In the genomic region with DNA sequence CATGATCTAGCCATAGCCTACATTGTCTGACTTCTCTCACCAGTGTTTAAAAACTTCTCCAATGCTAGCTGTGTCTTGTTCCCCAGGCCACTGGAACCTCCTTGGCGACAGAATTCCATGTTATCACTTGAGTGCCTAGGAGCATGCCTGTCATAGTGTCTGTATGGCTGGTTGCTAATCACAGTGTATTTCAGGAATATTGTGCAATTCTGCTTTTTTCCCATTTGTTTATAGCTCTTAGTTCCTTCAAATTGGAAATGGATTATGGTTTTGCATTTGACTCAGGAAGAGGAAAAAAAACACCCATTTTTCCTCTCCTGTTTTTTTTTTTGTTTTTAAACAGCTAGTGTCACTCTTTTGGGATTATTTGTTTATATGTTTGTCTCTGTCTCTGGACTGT, we compare ENCODE assay signal across 31 cellular contexts. TPM values are rescaled to one million over a fixed set of nuclear protein-coding genes. Genes with fewer than 3 reads are reported as not detected.
DNase-seq lines count a peak whose midpoint lies in the region; ATAC-seq, FAIRE-seq and TF ChIP-seq lines count a peak whose summit lies in the region.
"Had no signal": no experiment of that assay in that cellular context is flagged by ENCODE, and none has a peak within 500 bp of the region (broad histone marks: within the 10 kb centered on the region; RNA-seq: fewer than 3 reads in every experiment).

No MANE protein-coding gene starts in this region.

- in situ Hi-C loops in HepG2 (cut with HindIII; ENCODE audit: extremely low pct_ligation_motif_present, low pct_unique_long_range_greater_than_20kb): no loop called here

- peaks cover 3% of the 10 kb centered on the region for H3K36me3 Mint-ChIP-seq in chondrocyte (ENCODE audit: low read depth)
- no peaks in the 10 kb centered on the region for H3K36me3 Mint-ChIP-seq in naive thymus-derived CD8-positive, alpha-beta T cell
- H3K36me3 Mint-ChIP-seq: activated naive CD8-positive, alpha-beta T cell treated with anti-CD3 and anti-CD28 coated beads, Interleukin-2, amount 10 ng/mL, durations not matched to agents 7 days and 5 days; naive B cell had no signal

- no peak for DNase-seq in HepG2 (ENCODE audit: low spot score)
- DNase-seq in right lobe of liver: no peak
- no peak for DNase-seq in chondrocyte (ENCODE audit: low spot score)
- DNase-seq in fibroblast of villous mesenchyme (ENCODE audit: low read depth): peak; percentile 58
- DNase-seq in aorta: no peak
- no peak for DNase-seq in naive thymus-derived CD8-positive, alpha-beta T cell
- no peak for DNase-seq in kidney tubule cell (ENCODE audit: low spot score)
- no peak for DNase-seq in NCI-H69 (lab: John Stamatoyannopoulos, UW)
- DNase-seq: 8988T; activated CD4-positive, alpha-beta T cell treated with anti-CD3 and anti-CD28 coated beads for 1 hour; activated CD8-positive, alpha-beta T cell treated with anti-CD3 and anti-CD28 coated beads, Interleukin-2, amount 10 ng/mL, durations not matched to agents 7 days and 5 days; activated effector memory CD4-positive, alpha-beta T cell treated with Interleukin-2 at 50 U/mL for 16 hours; activated naive CD8-positive, alpha-beta T cell treated with anti-CD3 and anti-CD28 coated beads, Interleukin-2, amount 10 ng/mL, durations not matched to agents 7 days and 5 days; CD4-positive, alpha-beta T cell; DMS 273 treated with DMSO at 0.1 percent for 48 hours; effector CD8-positive, alpha-beta T cell; H7; left ventricle myocardium inferior; MG63; naive B cell; NCI-H1105 treated with DMSO at 0.1 percent for 48 hours; NCI-H2081 treated with DMSO at 0.1 percent for 48 hours; NCI-H345; NCI-H82; RPMI8226; thyroid gland had no signal

- ATAC-seq in HepG2 (no peak), right lobe of liver (no peak), aorta (ENCODE audit: low FRiP score) (peak; percentile 55)
- no peak for ATAC-seq in naive thymus-derived CD8-positive, alpha-beta T cell
- ATAC-seq: activated CD8-positive, alpha-beta T cell treated with anti-CD3 and anti-CD28 coated beads, Interleukin-2, amount 10 ng/mL, durations not matched to agents 7 days and 5 days; K562 had no signal

- WGBS in HepG2 (ENCODE audit: low lambda C conversion rate): 80% methylated on average over 1 of the region's 1 CpG
- WGBS in right lobe of liver (ENCODE audit: insufficient coverage, low coverage, low lambda C conversion rate, missing lambda C conversion rate): 25% methylated on average over 1 of the region's 1 CpG
- 76 to 89% methylated on average over 1 of the region's 1 CpG for WGBS in aorta, 2 donors

- TF ChIP-seq RAD21 in HepG2 (CRISPR knock-in tag; IDR thresholded peaks at IDR 0.05): no peak

- POLR2A ChIA-PET in HepG2 (lab: Yijun Ruan, JAX): no interaction called here
- POLR2A ChIA-PET in naive thymus-derived CD8-positive, alpha-beta T cell (lab: Charles Lee): no interaction called here

- H3K27ac Mint-ChIP-seq in chondrocyte (ENCODE audit: unreplicated experiment): peak overlapping the region; percentile 11
- no peak overlapping the region for H3K27ac Mint-ChIP-seq in naive thymus-derived CD8-positive, alpha-beta T cell
- H3K27ac Mint-ChIP-seq: activated CD8-positive, alpha-beta T cell treated with anti-CD3 and anti-CD28 coated beads, Interleukin-2, amount 10 ng/mL, durations not matched to agents 7 days and 5 days; activated naive CD8-positive, alpha-beta T cell treated with anti-CD3 and anti-CD28 coated beads, Interleukin-2, amount 10 ng/mL, durations not matched to agents 7 days and 5 days; CD4-positive, alpha-beta T cell; naive B cell; stimulated activated naive CD8-positive, alpha-beta T cell treated with anti-CD3 and anti-CD28 coated beads, Interleukin-15, Interleukin-2, amounts not matched to agents 100 ng/mL and 50 ng/mL, for 24 hours; T-helper 1 cell treated with Interleukin-12 subunit alpha and Interleukin-12 subunit beta and Interleukin-4 antibody, amounts not matched to agents 30 μg/mL and 1 μg/mL, for 36 hours had no signal

- peaks cover 90% of the 10 kb centered on the region for H3K4me1 Mint-ChIP-seq in chondrocyte (ENCODE audit: low read depth)
- H3K4me1 Mint-ChIP-seq in naive thymus-derived CD8-positive, alpha-beta T cell: no peaks in the 10 kb centered on the region
- H3K4me1 Mint-ChIP-seq: activated naive CD8-positive, alpha-beta T cell treated with anti-CD3 and anti-CD28 coated beads, Interleukin-2, amount 10 ng/mL, durations not matched to agents 7 days and 5 days had no signal

- intact Hi-C loops in HepG2 (cut with micrococcal nuclease; ENCODE audit: unreplicated experiment): no loop called here
- intact Hi-C loops in right lobe of liver (cut with DNase I): no loop called here
- intact Hi-C loops in aorta (cut with DNase I): no loop called here

- no TSS peak for BruUV-seq in HepG2 (replicated peaks; lab: Mats Ljungman, UMichigan)

- TF ChIP-seq CTCF in HepG2 (CRISPR knock-in tag; IDR thresholded peaks at IDR 0.05): no peak
- TF ChIP-seq CTCF in right lobe of liver (IDR thresholded peaks at IDR 0.05): no peak
- no peak for TF ChIP-seq CTCF in chondrocyte (IDR thresholded peaks at IDR 0.05)
- TF ChIP-seq CTCF in fibroblast of villous mesenchyme (IDR thresholded peaks at IDR 0.05; ENCODE audit: insufficient read depth, low read depth, low read length): no peak

- TF ChIP-seq POLR2A in HepG2 (IDR thresholded peaks at IDR 0.05; ENCODE audit: insufficient read depth in 1 of 2, low read depth in 2 of 2, low read length in 2 of 2) (no peak), right lobe of liver (IDR thresholded peaks at IDR 0.05) (no peak)

- no peak overlapping the region for H3K4me3 Mint-ChIP-seq in chondrocyte (ENCODE audit: unreplicated experiment)
- no peak overlapping the region for H3K4me3 Mint-ChIP-seq in naive thymus-derived CD8-positive, alpha-beta T cell
- H3K4me3 Mint-ChIP-seq: activated CD8-positive, alpha-beta T cell treated with anti-CD3 and anti-CD28 coated beads, Interleukin-2, amount 10 ng/mL, durations not matched to agents 7 days and 5 days; activated naive CD8-positive, alpha-beta T cell treated with anti-CD3 and anti-CD28 coated beads, Interleukin-2, amount 10 ng/mL, durations not matched to agents 7 days and 5 days; CD4-positive, alpha-beta T cell; naive B cell; stimulated activated naive CD8-positive, alpha-beta T cell treated with anti-CD3 and anti-CD28 coated beads, Interleukin-15, Interleukin-2, amounts not matched to agents 100 ng/mL and 50 ng/mL, for 24 hours; T-helper 1 cell treated with Interleukin-12 subunit alpha and Interleukin-12 subunit beta and Interleukin-4 antibody, amounts not matched to agents 30 μg/mL and 1 μg/mL, for 36 hours had no signal

- CTCF ChIA-PET in HepG2 (lab: Yijun Ruan, JAX; ENCODE audit: low intra/inter-chr PET ratio, low total read pairs): no interaction called here

- H4K20me1 ChIP-seq in HepG2 (ENCODE audit: insufficient read depth, low read length): no peaks in the 10 kb centered on the region

- H3K4me1 ChIP-seq in HepG2 (ENCODE audit: insufficient read depth, low read length) (peaks cover 13% of the 10 kb centered on the region), right lobe of liver (no peaks in the 10 kb centered on the region), aorta (ENCODE audit: control insufficient read depth in 1 of 2, insufficient read depth in 2 of 2, low read length in 2 of 2) (peaks cover 0 to 3% of the 10 kb centered on the region in 2 donors)
- H3K4me1 ChIP-seq: prostate gland had no signal

- H3K36me3 ChIP-seq in HepG2 (replicated peaks in 1 of 2; ENCODE audit: control insufficient read depth in 1 of 2, insufficient read depth in 2 of 2, low read length in 2 of 2) (no peaks in the 10 kb centered on the region), right lobe of liver (no peaks in the 10 kb centered on the region), aorta (ENCODE audit: control insufficient read depth in 1 of 2, insufficient read depth in 2 of 2, low read length in 1 of 2) (no peaks in the 10 kb centered on the region)
- H3K36me3 ChIP-seq: left ventricle myocardium inferior, MG63, prostate gland, thyroid gland had no signal

- H2AFZ ChIP-seq in HepG2 (ENCODE audit: low read length): no peak overlapping the region

- H3K9me3 ChIP-seq in HepG2 (ENCODE audit: low read length) (no peaks in the 10 kb centered on the region), right lobe of liver (no peaks in the 10 kb centered on the region), aorta (ENCODE audit: control insufficient read depth, low read length) (no peaks in the 10 kb centered on the region)
- H3K9me3 ChIP-seq: left ventricle myocardium inferior, MG63, prostate gland, thyroid gland had no signal

- no peak overlapping the region for H3K9ac ChIP-seq in HepG2 (ENCODE audit: insufficient read depth, low read depth, low read length)

- TF ChIP-seq EP300 in HepG2 (IDR thresholded peaks at IDR 0.05; ENCODE audit: low read depth in 2 of 2, low read length in 2 of 2) (no peak), HepG2 (CRISPR knock-in tag; IDR thresholded peaks at IDR 0.05; ENCODE audit: borderline replicate concordance) (no peak)

- H3K4me2 ChIP-seq in HepG2 (ENCODE audit: low read depth, low read length): no peak overlapping the region

- no peak overlapping the region for H3K4me3 ChIP-seq in HepG2 (replicated peaks in 1 of 3; ENCODE audit: insufficient read depth in 1 of 3, low read depth in 2 of 3, low read length in 3 of 3)
- H3K4me3 ChIP-seq in right lobe of liver: no peak overlapping the region
- no peak overlapping the region for H3K4me3 ChIP-seq in fibroblast of villous mesenchyme (ENCODE audit: low read depth, low read length)
- H3K4me3 ChIP-seq in aorta (ENCODE audit: low read length in 2 of 2): no peak overlapping the region
- H3K4me3 ChIP-seq: K562, left ventricle myocardium inferior, MG63, prostate gland, thyroid gland had no signal

- no peak for FAIRE-seq in HepG2 (lab: Jason Lieb, UNC)
- FAIRE-seq: K562 had no signal

- no peaks in the 10 kb centered on the region for H3K79me2 ChIP-seq in HepG2 (ENCODE audit: insufficient read depth, low read length)

- H3K27me3 Mint-ChIP-seq in chondrocyte (ENCODE audit: low read depth): no peaks in the 10 kb centered on the region
- peaks cover 0 to 7% (median 3%) of the 10 kb centered on the region in 5 donors for H3K27me3 Mint-ChIP-seq in naive thymus-derived CD8-positive, alpha-beta T cell
- H3K27me3 Mint-ChIP-seq: CD4-positive, alpha-beta T cell had no signal

- H3K27ac ChIP-seq in HepG2 (ENCODE audit: extremely low read length, insufficient read depth, low read length) (no peak overlapping the region), right lobe of liver (no peak overlapping the region), aorta (ENCODE audit: low read depth in 1 of 2, low read length in 2 of 2) (no peak overlapping the region)
- H3K27ac ChIP-seq: left ventricle myocardium inferior, prostate gland, thyroid gland had no signal

- no peaks in the 10 kb centered on the region for H3K9me3 Mint-ChIP-seq in chondrocyte (ENCODE audit: low read depth)
- no peaks in the 10 kb centered on the region for H3K9me3 Mint-ChIP-seq in naive thymus-derived CD8-positive, alpha-beta T cell
- H3K9me3 Mint-ChIP-seq: activated naive CD8-positive, alpha-beta T cell treated with anti-CD3 and anti-CD28 coated beads, Interleukin-2, amount 10 ng/mL, durations not matched to agents 7 days and 5 days; CD4-positive, alpha-beta T cell; naive B cell; stimulated activated naive CD8-positive, alpha-beta T cell treated with anti-CD3 and anti-CD28 coated beads, Interleukin-15, Interleukin-2, amounts not matched to agents 100 ng/mL and 50 ng/mL, for 24 hours; T-helper 1 cell treated with Interleukin-12 subunit alpha and Interleukin-12 subunit beta and Interleukin-4 antibody, amounts not matched to agents 30 μg/mL and 1 μg/mL, for 36 hours had no signal

- H3K27me3 ChIP-seq in HepG2 (ENCODE audit: control insufficient read depth in 1 of 2, insufficient read depth in 2 of 2, low read length in 2 of 2) (no peaks in the 10 kb centered on the region), right lobe of liver (no peaks in the 10 kb centered on the region), aorta (ENCODE audit: control insufficient read depth in 1 of 2, insufficient read depth in 2 of 2, low read length in 1 of 2) (no peaks in the 10 kb centered on the region)
- H3K27me3 ChIP-seq: MG63, thyroid gland had no signal

RNA-seq across cellular contexts. Expression of a gene that starts 25.5 kb away (rescaled TPM):
- total RNA-seq in HepG2 (2016; rRNA removed; fragmentation: Illumina TruSeq; extraction: Trizol) (1.6 and 2.3 TPM in 2 replicates), right lobe of liver (under 1 TPM; 0.04 to 0.58 (median 0.37) TPM), chondrocyte (75.2 to 131 TPM (median 123 TPM) in 3 replicates), fibroblast of villous mesenchyme (8.6 and 10.3 TPM in 2 replicates), aorta (10 to 100 TPM; 18.7 to 30.9 TPM)
- 1.6 and 3.0 TPM in 2 replicates for total RNA-seq in HepG2 (2016; cell fraction: cytosol; rRNA removed; fragmentation: Illumina TruSeq; extraction: Trizol; ENCODE audit: low read depth)
- total RNA-seq in HepG2 (2016; cell fraction: insoluble cytoplasmic fraction; rRNA removed; fragmentation: Illumina TruSeq; extraction: Trizol): 1.5 and 2.0 TPM in 2 replicates
- total RNA-seq in HepG2 (2016; cell fraction: membrane; rRNA removed; fragmentation: Illumina TruSeq; extraction: Trizol): 0.79 and 1.0 TPM in 2 replicates
- total RNA-seq in HepG2 (2016; cell fraction: nucleus; rRNA removed; fragmentation: Illumina TruSeq; extraction: Trizol): 2.9 and 3.2 TPM in 2 replicates
- polyA plus RNA-seq in HepG2 (2011; rRNA removed) (0.58 and 0.67 TPM in 2 replicates), aorta (1 to 10 TPM; 4.0 to 4.2 TPM)
- 0.55 and 0.59 TPM in 2 replicates for polyA plus RNA-seq in HepG2 (2011; cell fraction: cytosol; rRNA removed)
- 0.19 and 0.37 TPM in 2 replicates for polyA plus RNA-seq in HepG2 (2011; cell fraction: nucleus; rRNA removed)
- polyA plus RNA-seq in HepG2 (2012): 0.31 and 0.60 TPM in 2 replicates
- polyA plus RNA-seq in HepG2 (2016; cell fraction: cytosol; fragmentation: Illumina TruSeq; extraction: Trizol; ENCODE audit: low read depth): 0.08 and 0.14 TPM in 2 replicates
- polyA plus RNA-seq in HepG2 (2016; cell fraction: insoluble cytoplasmic fraction; fragmentation: Illumina TruSeq; extraction: Trizol; ENCODE audit: low read depth): 1.5 TPM in 2 replicates
- 0.15 and 0.19 TPM in 2 replicates for polyA plus RNA-seq in HepG2 (2016; cell fraction: membrane; fragmentation: Illumina TruSeq; extraction: Trizol; ENCODE audit: low read depth)
- 1.7 and 2.2 TPM in 2 replicates for polyA plus RNA-seq in HepG2 (2016; cell fraction: nucleus; fragmentation: Illumina TruSeq; extraction: Trizol; ENCODE audit: insufficient read depth, low read depth)
- polyA minus RNA-seq in HepG2 (2011; rRNA and poly(A)+ RNA removed; ENCODE audit: low replicate concordance): 2.0 and 4.4 TPM in 2 replicates
- 0.99 and 1.6 TPM in 2 replicates for polyA minus RNA-seq in HepG2 (2011; cell fraction: cytosol; rRNA and poly(A)+ RNA removed)
- polyA minus RNA-seq in HepG2 (2011; cell fraction: nucleus; rRNA and poly(A)+ RNA removed): 1.9 and 2.3 TPM in 2 replicates
- under 1 TPM; 0.44 to 0.80 TPM for total RNA-seq in naive thymus-derived CD8-positive, alpha-beta T cell
- not detected for polyA plus RNA-seq in naive thymus-derived CD8-positive, alpha-beta T cell
- total RNA-seq: activated CD8-positive, alpha-beta T cell treated with anti-CD3 and anti-CD28 coated beads, Interleukin-2, amount 10 ng/mL, durations not matched to agents 7 days and 5 days; activated naive CD8-positive, alpha-beta T cell treated with anti-CD3 and anti-CD28 coated beads, Interleukin-2, amount 10 ng/mL, durations not matched to agents 7 days and 5 days; CD4-positive, alpha-beta T cell; G401 had no signal
- polyA plus RNA-seq: K562 had no signal
